In genomic region chr10:73743905-73744689, GRCh38 we compare ENCODE assay signal across 1 cellular context.
TF ChIP-seq lines count a peak whose summit lies in the region.

SEC24C (plus strand) TSS chr10:73744372; CDS start chr10:73746833, 2,461 bp downstream.

TF ChIP-seq in HepG2, 621 proteins besides CTCF, POLR2A, EP300 and RAD21 (continued from another document and continues in another):
- TF ChIP-seq ZNF644 (CRISPR knock-in tag; IDR thresholded peaks at IDR 0.05; ENCODE audit: low read depth) (no peak), CSRNP1 (CRISPR knock-in tag; IDR thresholded peaks at IDR 0.05) (no peak), PHF21A (CRISPR knock-in tag; IDR thresholded peaks at IDR 0.05) (no peak), NCOA2 (CRISPR knock-in tag; IDR thresholded peaks at IDR 0.05) (peak; percentile 53; the same call in 1 of the 2 replicates), ZNF567 (CRISPR knock-in tag; IDR thresholded peaks at IDR 0.05; ENCODE audit: borderline replicate concordance) (no peak), ERF (CRISPR knock-in tag; IDR thresholded peaks at IDR 0.05) (peak; percentile 46; the same call in 1 of the 2 replicates), RBFOX2 (IDR thresholded peaks at IDR 0.05; ENCODE audit: low read depth, low read length) (peak; percentile 79), ZNF501 (CRISPR knock-in tag; IDR thresholded peaks at IDR 0.05) (peak; percentile 95), TCF7 (IDR thresholded peaks at IDR 0.05; ENCODE audit: low read depth) (no peak), ZMAT5 (CRISPR knock-in tag; IDR thresholded peaks at IDR 0.05; ENCODE audit: borderline replicate concordance, low read depth) (no peak), IRF2 (CRISPR knock-in tag; IDR thresholded peaks at IDR 0.05) (peak; percentile 44), KMT2A (CRISPR knock-in tag; IDR thresholded peaks at IDR 0.05) (peak; percentile 55; the same call in 1 of the 2 replicates), ZNF616 (CRISPR knock-in tag; IDR thresholded peaks at IDR 0.05; ENCODE audit: low read depth) (no peak), MED1 (CRISPR knock-in tag; IDR thresholded peaks at IDR 0.05) (no peak), MED13 (CRISPR knock-in tag; IDR thresholded peaks at IDR 0.05) (no peak), POLR2AphosphoS2 (IDR thresholded peaks at IDR 0.05; ENCODE audit: low read depth, low read length) (no peak; the same call in 1 of the 2 replicates), DNMT3B (CRISPR knock-in tag; conservative IDR thresholded peaks at IDR 0.05) (peak; percentile 53; the same call in 1 of the 2 replicates), HOXA5 (CRISPR knock-in tag; IDR thresholded peaks at IDR 0.05) (no peak), ZNF253 (CRISPR knock-in tag; IDR thresholded peaks at IDR 0.05; ENCODE audit: borderline replicate concordance) (no peak), ELF3 (CRISPR knock-in tag; IDR thresholded peaks at IDR 0.05) (peak; percentile 80), PHF5A (CRISPR knock-in tag; IDR thresholded peaks at IDR 0.05; ENCODE audit: low read depth, unreplicated experiment) (peak; percentile 23), ZNF17 (CRISPR knock-in tag; IDR thresholded peaks at IDR 0.05) (no peak), RORA (CRISPR knock-in tag; IDR thresholded peaks at IDR 0.05) (no peak), ZBTB21 (CRISPR knock-in tag; IDR thresholded peaks at IDR 0.05) (peak; percentile 98), ZNF713 (CRISPR knock-in tag; IDR thresholded peaks at IDR 0.05) (no peak), ZNF788 (CRISPR knock-in tag; IDR thresholded peaks at IDR 0.05; ENCODE audit: borderline replicate concordance) (peak; percentile 24; the same call in 1 of the 2 replicates), ZFP82 (CRISPR knock-in tag; IDR thresholded peaks at IDR 0.05; ENCODE audit: borderline replicate concordance) (peak; percentile 59; the same call in 1 of the 2 replicates), SALL2 (CRISPR knock-in tag; IDR thresholded peaks at IDR 0.05) (no peak), ZNF143 (CRISPR knock-in tag; IDR thresholded peaks at IDR 0.05) (peak; percentile 69; the same call in 1 of the 2 replicates), KDM6A (CRISPR knock-in tag; IDR thresholded peaks at IDR 0.05; ENCODE audit: low read depth) (no peak), RNF2 (conservative IDR thresholded peaks at IDR 0.05; ENCODE audit: low read depth) (no peak), TOE1 (CRISPR knock-in tag; IDR thresholded peaks at IDR 0.05) (peak; percentile 84; the same call in 1 of the 2 replicates), ZNF772 (CRISPR knock-in tag; IDR thresholded peaks at IDR 0.05) (no peak), ARID2 (CRISPR knock-in tag; IDR thresholded peaks at IDR 0.05; ENCODE audit: borderline replicate concordance) (no peak), SAFB2 (CRISPR knock-in tag; IDR thresholded peaks at IDR 0.05; ENCODE audit: borderline replicate concordance, low read depth) (peak; percentile 81; the same call in 1 of the 2 replicates), ZNF205 (CRISPR knock-in tag; IDR thresholded peaks at IDR 0.05) (peak; percentile 22; the same call in 1 of the 2 replicates), ZNF740 (CRISPR knock-in tag; IDR thresholded peaks at IDR 0.05) (no peak), ZNF160 (CRISPR knock-in tag; IDR thresholded peaks at IDR 0.05) (peak; percentile 26; the same call in 1 of the 2 replicates), ZFP62 (CRISPR knock-in tag; IDR thresholded peaks at IDR 0.05) (no peak), ZNF432 (CRISPR knock-in tag; IDR thresholded peaks at IDR 0.05; ENCODE audit: borderline replicate concordance) (no peak), RXRA (CRISPR knock-in tag; IDR thresholded peaks at IDR 0.05) (peak; percentile 35; the same call in 1 of the 2 replicates), E2F5 (CRISPR knock-in tag; conservative IDR thresholded peaks at IDR 0.05) (no peak), RELA (CRISPR knock-in tag; IDR thresholded peaks at IDR 0.05) (no peak), SOX13 (IDR thresholded peaks at IDR 0.05) (no peak; the same call in 1 of the 2 replicates), SOX13 (CRISPR knock-in tag; conservative IDR thresholded peaks at IDR 0.05 in 1 of 2, IDR thresholded peaks at IDR 0.05 in 1 of 2) (no peak; a peak in 1 of 4 replicates), RBM22 (optimal IDR thresholded peaks at IDR 0.05; ENCODE audit: low read length) (peak; percentile 48), NFKB2 (CRISPR knock-in tag; IDR thresholded peaks at IDR 0.05; ENCODE audit: borderline replicate concordance) (peak; percentile 69; the same call in 1 of the 2 replicates), REPIN1 (CRISPR knock-in tag; IDR thresholded peaks at IDR 0.05; ENCODE audit: borderline replicate concordance, low read depth) (peak; percentile 45; the same call in 1 of the 2 replicates), ZNF530 (CRISPR knock-in tag; IDR thresholded peaks at IDR 0.05; ENCODE audit: low read depth) (no peak), BORCS8-MEF2B (CRISPR knock-in tag; IDR thresholded peaks at IDR 0.05) (no peak), ESRRA (CRISPR knock-in tag; IDR thresholded peaks at IDR 0.05; ENCODE audit: low read depth) (no peak), ZNF782 (CRISPR knock-in tag; IDR thresholded peaks at IDR 0.05; ENCODE audit: borderline replicate concordance) (no peak), ZNF441 (CRISPR knock-in tag; IDR thresholded peaks at IDR 0.05; ENCODE audit: borderline replicate concordance) (no peak; the same call in 1 of the 2 replicates), AGO1 (IDR thresholded peaks at IDR 0.05; ENCODE audit: low read depth, low read length, poor library complexity, severe bottlenecking) (peak; percentile 71), U2AF2 (IDR thresholded peaks at IDR 0.05; ENCODE audit: low read depth, low read length) (no peak), ZNF605 (CRISPR knock-in tag; IDR thresholded peaks at IDR 0.05) (peak; percentile 52; the same call in 1 of the 2 replicates), ZNF878 (CRISPR knock-in tag; IDR thresholded peaks at IDR 0.05) (0 out of 2 replicates have a peak, but pooled peaks have one; percentile 45), NFYB (CRISPR knock-in tag; IDR thresholded peaks at IDR 0.05) (peak; percentile 80), ZNF362 (CRISPR knock-in tag; IDR thresholded peaks at IDR 0.05; ENCODE audit: borderline replicate concordance) (peak; percentile 59; the same call in 1 of the 2 replicates), DNMT1 (CRISPR knock-in tag; IDR thresholded peaks at IDR 0.05) (no peak), ZNF18 (CRISPR knock-in tag; IDR thresholded peaks at IDR 0.05; ENCODE audit: insufficient replicate concordance) (no peak)
- TF ChIP-seq, protein P1, sequence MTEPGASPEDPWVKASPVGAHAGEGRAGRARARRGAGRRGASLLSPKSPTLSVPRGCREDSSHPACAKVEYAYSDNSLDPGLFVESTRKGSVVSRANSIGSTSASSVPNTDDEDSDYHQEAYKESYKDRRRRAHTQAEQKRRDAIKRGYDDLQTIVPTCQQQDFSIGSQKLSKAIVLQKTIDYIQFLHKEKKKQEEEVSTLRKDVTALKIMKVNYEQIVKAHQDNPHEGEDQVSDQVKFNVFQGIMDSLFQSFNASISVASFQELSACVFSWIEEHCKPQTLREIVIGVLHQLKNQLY (CRISPR knock-in tag; IDR thresholded peaks at IDR 0.05), result no peak; the same call in 1 of the 2 replicates
- TF ChIP-seq, protein P2, sequence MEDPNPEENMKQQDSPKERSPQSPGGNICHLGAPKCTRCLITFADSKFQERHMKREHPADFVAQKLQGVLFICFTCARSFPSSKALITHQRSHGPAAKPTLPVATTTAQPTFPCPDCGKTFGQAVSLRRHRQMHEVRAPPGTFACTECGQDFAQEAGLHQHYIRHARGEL (CRISPR knock-in tag; IDR thresholded peaks at IDR 0.05), result no peak
- TF ChIP-seq, protein P3, sequence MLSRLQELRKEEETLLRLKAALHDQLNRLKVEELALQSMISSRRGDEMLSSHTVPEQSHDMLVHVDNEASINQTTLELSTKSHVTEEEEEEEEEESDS (CRISPR knock-in tag; IDR thresholded peaks at IDR 0.05; ENCODE audit: borderline replicate concordance), result no peak
- TF ChIP-seq, protein P4, sequence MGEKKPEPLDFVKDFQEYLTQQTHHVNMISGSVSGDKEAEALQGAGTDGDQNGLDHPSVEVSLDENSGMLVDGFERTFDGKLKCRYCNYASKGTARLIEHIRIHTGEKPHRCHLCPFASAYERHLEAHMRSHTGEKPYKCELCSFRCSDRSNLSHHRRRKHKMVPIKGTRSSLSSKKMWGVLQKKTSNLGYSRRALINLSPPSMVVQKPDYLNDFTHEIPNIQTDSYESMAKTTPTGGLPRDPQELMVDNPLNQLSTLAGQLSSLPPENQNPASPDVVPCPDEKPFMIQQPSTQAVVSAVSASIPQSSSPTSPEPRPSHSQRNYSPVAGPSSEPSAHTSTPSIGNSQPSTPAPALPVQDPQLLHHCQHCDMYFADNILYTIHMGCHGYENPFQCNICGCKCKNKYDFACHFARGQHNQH (CRISPR knock-in tag; IDR thresholded peaks at IDR 0.05), result peak; percentile 71; the same call in 1 of the 2 replicates
- TF ChIP-seq, protein P5, sequence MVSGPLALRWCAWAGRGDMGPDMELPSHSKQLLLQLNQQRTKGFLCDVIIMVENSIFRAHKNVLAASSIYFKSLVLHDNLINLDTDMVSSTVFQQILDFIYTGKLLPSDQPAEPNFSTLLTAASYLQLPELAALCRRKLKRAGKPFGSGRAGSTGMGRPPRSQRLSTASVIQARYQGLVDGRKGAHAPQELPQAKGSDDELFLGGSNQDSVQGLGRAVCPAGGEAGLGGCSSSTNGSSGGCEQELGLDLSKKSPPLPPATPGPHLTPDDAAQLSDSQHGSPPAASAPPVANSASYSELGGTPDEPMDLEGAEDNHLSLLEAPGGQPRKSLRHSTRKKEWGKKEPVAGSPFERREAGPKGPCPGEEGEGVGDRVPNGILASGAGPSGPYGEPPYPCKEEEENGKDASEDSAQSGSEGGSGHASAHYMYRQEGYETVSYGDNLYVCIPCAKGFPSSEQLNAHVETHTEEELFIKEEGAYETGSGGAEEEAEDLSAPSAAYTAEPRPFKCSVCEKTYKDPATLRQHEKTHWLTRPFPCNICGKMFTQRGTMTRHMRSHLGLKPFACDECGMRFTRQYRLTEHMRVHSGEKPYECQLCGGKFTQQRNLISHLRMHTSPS (CRISPR knock-in tag; IDR thresholded peaks at IDR 0.05; ENCODE audit: low read depth), result no peak
- TF ChIP-seq, protein P6, sequence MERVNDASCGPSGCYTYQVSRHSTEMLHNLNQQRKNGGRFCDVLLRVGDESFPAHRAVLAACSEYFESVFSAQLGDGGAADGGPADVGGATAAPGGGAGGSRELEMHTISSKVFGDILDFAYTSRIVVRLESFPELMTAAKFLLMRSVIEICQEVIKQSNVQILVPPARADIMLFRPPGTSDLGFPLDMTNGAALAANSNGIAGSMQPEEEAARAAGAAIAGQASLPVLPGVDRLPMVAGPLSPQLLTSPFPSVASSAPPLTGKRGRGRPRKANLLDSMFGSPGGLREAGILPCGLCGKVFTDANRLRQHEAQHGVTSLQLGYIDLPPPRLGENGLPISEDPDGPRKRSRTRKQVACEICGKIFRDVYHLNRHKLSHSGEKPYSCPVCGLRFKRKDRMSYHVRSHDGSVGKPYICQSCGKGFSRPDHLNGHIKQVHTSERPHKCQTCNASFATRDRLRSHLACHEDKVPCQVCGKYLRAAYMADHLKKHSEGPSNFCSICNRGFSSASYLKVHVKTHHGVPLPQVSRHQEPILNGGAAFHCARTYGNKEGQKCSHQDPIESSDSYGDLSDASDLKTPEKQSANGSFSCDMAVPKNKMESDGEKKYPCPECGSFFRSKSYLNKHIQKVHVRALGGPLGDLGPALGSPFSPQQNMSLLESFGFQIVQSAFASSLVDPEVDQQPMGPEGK (CRISPR knock-in tag; IDR thresholded peaks at IDR 0.05), result peak; percentile 93
